ENCODE assay signal across 25 cellular contexts in genomic region chr1:113138778-113139177, GRCh38.
DNase-seq lines count a peak whose midpoint lies in the region; ATAC-seq, FAIRE-seq and TF ChIP-seq lines count a peak whose summit lies in the region.
"Had no signal": no experiment of that assay in that cellular context is flagged by ENCODE, and none has a peak within 500 bp of the region (broad histone marks: within the 10 kb centered on the region; RNA-seq: fewer than 3 reads in every experiment).

No MANE protein-coding gene starts in this region.

- POLR2A ChIA-PET in HepG2 (lab: Yijun Ruan, JAX), result no interaction called here

- H3K4me2 ChIP-seq in HepG2 (ENCODE audit: low read depth, low read length), result no peak overlapping the region
- H3K4me2 ChIP-seq: A549, BLaER1 had no signal

- H3K4me3 ChIP-seq in HepG2 (replicated peaks in 1 of 3; ENCODE audit: insufficient read depth in 1 of 3, low read depth in 2 of 3, low read length in 3 of 3) (no peak overlapping the region), right lobe of liver (no peak overlapping the region), adipocyte (ENCODE audit: low read length) (no peak overlapping the region)
- H3K4me3 ChIP-seq: A549, BLaER1, GM12878 had no signal

- no peak for TF ChIP-seq CTCF in HepG2 (CRISPR knock-in tag; IDR thresholded peaks at IDR 0.05)
- no peak for TF ChIP-seq CTCF in right lobe of liver (IDR thresholded peaks at IDR 0.05)

- intact Hi-C loops in HepG2 (cut with micrococcal nuclease; ENCODE audit: unreplicated experiment), result no loop called here
- intact Hi-C loops in right lobe of liver (cut with DNase I), result no loop called here

- ATAC-seq in HepG2 (no peak), right lobe of liver (no peak)
- ATAC-seq: A549, GM12878 had no signal

- H3K36me3 ChIP-seq in HepG2 (replicated peaks in 1 of 2; ENCODE audit: control insufficient read depth in 1 of 2, insufficient read depth in 2 of 2, low read length in 2 of 2), result no peaks in the 10 kb centered on the region
- H3K36me3 ChIP-seq in right lobe of liver, result no peaks in the 10 kb centered on the region
- H3K36me3 ChIP-seq in adipocyte (ENCODE audit: control insufficient read depth, insufficient read depth, low read length, severe bottlenecking), result no peaks in the 10 kb centered on the region
- H3K36me3 ChIP-seq: BE2C, BLaER1 had no signal

- no peak for TF ChIP-seq EP300 in HepG2 (IDR thresholded peaks at IDR 0.05; ENCODE audit: low read depth in 2 of 2, low read length in 2 of 2)
- no peak for TF ChIP-seq EP300 in HepG2 (CRISPR knock-in tag; IDR thresholded peaks at IDR 0.05; ENCODE audit: borderline replicate concordance)

- no peaks in the 10 kb centered on the region for H3K27me3 ChIP-seq in HepG2 (ENCODE audit: control insufficient read depth in 1 of 2, insufficient read depth in 2 of 2, low read length in 2 of 2)
- no peaks in the 10 kb centered on the region for H3K27me3 ChIP-seq in right lobe of liver
- no peaks in the 10 kb centered on the region for H3K27me3 ChIP-seq in adipocyte (replicated peaks; ENCODE audit: control insufficient read depth, insufficient read depth, low read length)
- H3K27me3 ChIP-seq: BE2C, BLaER1 had no signal

- no peaks in the 10 kb centered on the region for H3K9me3 ChIP-seq in HepG2 (ENCODE audit: low read length)
- H3K9me3 ChIP-seq in right lobe of liver, result no peaks in the 10 kb centered on the region
- H3K9me3 ChIP-seq in adipocyte (ENCODE audit: control insufficient read depth, low read length), result no peaks in the 10 kb centered on the region
- H3K9me3 ChIP-seq: A549, BE2C, BLaER1 had no signal

- TF ChIP-seq POLR2A in HepG2 (IDR thresholded peaks at IDR 0.05; ENCODE audit: insufficient read depth in 1 of 2, low read depth in 2 of 2, low read length in 2 of 2), result no peak
- no peak for TF ChIP-seq POLR2A in right lobe of liver (IDR thresholded peaks at IDR 0.05)

- TF ChIP-seq RAD21 in HepG2 (CRISPR knock-in tag; IDR thresholded peaks at IDR 0.05), result no peak

- CTCF ChIA-PET in HepG2 (lab: Yijun Ruan, JAX; ENCODE audit: low intra/inter-chr PET ratio, low total read pairs), result no interaction called here

- FAIRE-seq in HepG2 (lab: Jason Lieb, UNC), result no peak
- FAIRE-seq: A549, GM12878, GM12892, GM18507 had no signal

- peak; percentile 20 for DNase-seq in DMS 273 (lab: John Stamatoyannopoulos, UW; ENCODE audit: unreplicated experiment)
- no peak for DNase-seq in DMS 273 treated with DMSO at 0.1 percent for 48 hours (lab: John Stamatoyannopoulos, UW)
- DNase-seq in HepG2 (ENCODE audit: low spot score), result no peak
- no peak for DNase-seq in right lobe of liver
- DNase-seq in adipocyte (ENCODE audit: low read depth), result peak; percentile 9
- no peak for DNase-seq in NCI-H187 (lab: John Stamatoyannopoulos, UW)
- DNase-seq in activated CD8-positive, alpha-beta memory T cell treated with anti-CD3 and anti-CD28 coated beads, Interleukin-2, amount 50 U/mL, for 4 hours, result no peak
- DNase-seq: BE2C; C1 segment of cervical spinal cord; CD4-positive, alpha-beta memory T cell; CD4-positive, CD25-positive, alpha-beta regulatory T cell; CD8-positive, alpha-beta memory T cell; COR-L47; DMS153; DMS53; DMS79; DND-41; EL; GDM1 had no signal

- in situ Hi-C loops in HepG2 (cut with HindIII; ENCODE audit: extremely low pct_ligation_motif_present, low pct_unique_long_range_greater_than_20kb), result no loop called here

- H3K9ac ChIP-seq in HepG2 (ENCODE audit: insufficient read depth, low read depth, low read length) (no peak overlapping the region), adipocyte (ENCODE audit: low read length) (no peak overlapping the region)
- H3K9ac ChIP-seq: BLaER1 had no signal

- no peaks in the 10 kb centered on the region for H4K20me1 ChIP-seq in HepG2 (ENCODE audit: insufficient read depth, low read length)
- H4K20me1 ChIP-seq: BLaER1 had no signal

- no peak overlapping the region for H3K27ac ChIP-seq in HepG2 (ENCODE audit: extremely low read length, insufficient read depth, low read length)
- no peak overlapping the region for H3K27ac ChIP-seq in right lobe of liver
- H3K27ac ChIP-seq: 22Rv1, A549, BLaER1 had no signal

- H3K4me1 ChIP-seq in HepG2 (ENCODE audit: insufficient read depth, low read length), result peaks cover 28% of the 10 kb centered on the region
- peaks cover 0 to 4% (median 0%) of the 10 kb centered on the region in 4 donors for H3K4me1 ChIP-seq in right lobe of liver
- peaks cover 32% of the 10 kb centered on the region for H3K4me1 ChIP-seq in adipocyte (ENCODE audit: control insufficient read depth, insufficient read depth, low read length)

- no peaks in the 10 kb centered on the region for H3K79me2 ChIP-seq in HepG2 (ENCODE audit: insufficient read depth, low read length)

- BruUV-seq in HepG2 (replicated peaks; lab: Mats Ljungman, UMichigan), result no TSS peak

- no peak overlapping the region for H2AFZ ChIP-seq in HepG2 (ENCODE audit: low read length)

TF ChIP-seq in HepG2, 621 proteins besides CTCF, POLR2A, EP300 and RAD21:
- TF ChIP-seq LCORL (IDR thresholded peaks at IDR 0.05) (peak; percentile 52; the same call in 1 of the 2 replicates), LCORL (CRISPR knock-in tag; IDR thresholded peaks at IDR 0.05) (no peak), NFE2 (CRISPR knock-in tag; IDR thresholded peaks at IDR 0.05) (no peak)

Comparison
In these comparisons a context has a peak if more than half of its experiments do, and no peak if none do; other contexts are left out.
1. DNase-seq: peak in DMS 273 (single experiment) and adipocyte (single experiment); none in DMS 273 treated with DMSO at 0.1 percent for 48 hours (single experiment), HepG2 (single experiment), right lobe of liver (0 of 3), NCI-H187 (0 of 2) and activated CD8-positive, alpha-beta memory T cell treated with anti-CD3 and anti-CD28 coated beads, Interleukin-2, amount 50 U/mL, for 4 hours (single experiment).